Comparison of ENCODE assay signal across 1 cellular context in genomic region chr9:1726993-1727759, GRCh38.
TF ChIP-seq lines count a peak whose summit lies in the region.

No MANE protein-coding gene starts in this region.

TF ChIP-seq in WTC11, 78 proteins besides CTCF, POLR2A, EP300 and RAD21 (continued from another document):
- TF ChIP-seq SMAD3 (CRISPR knock-in tag; IDR thresholded peaks at IDR 0.05; ENCODE audit: borderline replicate concordance), result no peak
- TF ChIP-seq TP53 (CRISPR knock-in tag; IDR thresholded peaks at IDR 0.05), result no peak
